In the genomic region with DNA sequence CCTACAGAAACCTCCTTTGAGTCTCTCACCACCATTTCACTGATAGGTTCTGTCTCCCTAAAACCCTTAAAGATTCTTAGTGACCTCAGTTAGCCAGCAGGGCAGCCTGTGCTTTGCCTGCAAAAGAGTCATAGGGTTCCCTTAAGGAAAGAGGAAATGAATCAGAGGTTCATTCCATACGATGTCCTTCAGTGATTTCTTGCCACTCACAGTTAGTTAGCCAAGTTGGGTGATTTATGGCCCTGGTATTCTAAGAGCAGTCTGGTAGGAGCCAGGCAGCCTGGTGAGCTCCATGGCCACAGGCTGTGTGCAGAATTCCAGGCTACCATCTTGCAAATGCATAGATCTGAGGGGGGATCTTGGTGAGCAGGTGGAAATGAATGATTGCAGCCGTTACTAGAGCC, we compare ENCODE assay signal across 1 cellular context.
TF ChIP-seq lines count a peak whose summit lies in the region.

No MANE protein-coding gene starts in this region.

TF ChIP-seq in IMR-90, 13 proteins besides CTCF, POLR2A, EP300 and RAD21 (continued from another document):
- TF ChIP-seq ELK1 (IDR thresholded peaks at IDR 0.05; ENCODE audit: borderline replicate concordance, low read depth, low read length) (no peak), SMC3 (IDR thresholded peaks at IDR 0.05; ENCODE audit: low read depth, low read length) (no peak), BHLHE40 (IDR thresholded peaks at IDR 0.05; ENCODE audit: low read depth, low read length) (no peak), USF2 (IDR thresholded peaks at IDR 0.05; ENCODE audit: low read depth, low read length) (no peak)
